ENCODE assay signal across 9 cellular contexts in genomic region chr13:30713133-30713532, GRCh38.
DNase-seq lines count a peak whose midpoint lies in the region; ATAC-seq and FAIRE-seq lines count a peak whose summit lies in the region.
"Had no signal": no experiment of that assay in that cellular context is flagged by ENCODE, and none has a peak within 500 bp of the region (broad histone marks: within the 10 kb centered on the region; RNA-seq: fewer than 3 reads in every experiment).

No MANE protein-coding gene starts in this region.

- DNase-seq in GM18507 (ENCODE audit: extremely low spot score, insufficient read length, low read depth) (no peak), OCI-M1 (lab: John Stamatoyannopoulos, UW) (peak; percentile 55), epithelial cell of prostate (ENCODE audit: low read depth, low spot score) (no peak), pons (ENCODE audit: low spot score) (peak; percentile 72), GOT3 (lab: John Stamatoyannopoulos, UW) (no peak), NCI-H82 (lab: John Stamatoyannopoulos, UW) (no peak)
- DNase-seq: NCI-H2029 had no signal

- peak overlapping the region; percentile 15 for H3K27ac ChIP-seq in epithelial cell of prostate

- peak; percentile 12 for FAIRE-seq in GM18507 (lab: Jason Lieb, UNC)

- ATAC-seq in HG02852 (IDR thresholded peaks at IDR 0.05; ENCODE audit: unreplicated experiment) (no peak), GM21515 (IDR thresholded peaks at IDR 0.05; ENCODE audit: unreplicated experiment) (no peak)

Comparison
In these comparisons a context has a peak if more than half of its experiments do, and no peak if none do; other contexts are left out.
1. DNase-seq: peak in OCI-M1 (single experiment) and pons (single experiment); none in GM18507 (single experiment), epithelial cell of prostate (single experiment), GOT3 (single experiment) and NCI-H82 (single experiment).